In genomic region chr20:63328026-63328700, GRCh38 we compare ENCODE assay signal across 2 cellular contexts.
TF ChIP-seq lines count a peak whose summit lies in the region.

No MANE protein-coding gene starts in this region.

TF ChIP-seq in H1, 55 proteins besides CTCF, POLR2A, EP300 and RAD21:
- no peak for TF ChIP-seq SIX5 (IDR thresholded peaks at IDR 0.05; ENCODE audit: low read depth, low read length)
- TF ChIP-seq ATF3 (IDR thresholded peaks at IDR 0.05; ENCODE audit: insufficient read depth, low read depth, low read length), result no peak
- no peak for TF ChIP-seq ASH2L (IDR thresholded peaks at IDR 0.05; ENCODE audit: low read length)

TF ChIP-seq in HEK293T, 16 proteins besides CTCF, POLR2A, EP300 and RAD21:
- TF ChIP-seq SP1 (IDR thresholded peaks at IDR 0.05) (no peak), ZNF384 (IDR thresholded peaks at IDR 0.05) (no peak), LEF1 (IDR thresholded peaks at IDR 0.05; ENCODE audit: borderline replicate concordance) (no peak), ELF4 (IDR thresholded peaks at IDR 0.05) (no peak), TARDBP (IDR thresholded peaks at IDR 0.05) (no peak), FOXA1 (IDR thresholded peaks at IDR 0.05) (no peak), SUZ12 (IDR thresholded peaks at IDR 0.05) (no peak), NFRKB (IDR thresholded peaks at IDR 0.05) (no peak), CTBP1 (IDR thresholded peaks at IDR 0.05; ENCODE audit: borderline replicate concordance) (no peak), FOXK2 (IDR thresholded peaks at IDR 0.05) (no peak), ARNT (IDR thresholded peaks at IDR 0.05) (no peak), PKNOX1 (IDR thresholded peaks at IDR 0.05) (no peak), BHLHE40 (IDR thresholded peaks at IDR 0.05; ENCODE audit: borderline replicate concordance) (no peak), FOXM1 (IDR thresholded peaks at IDR 0.05; ENCODE audit: borderline replicate concordance) (no peak), HDGF (IDR thresholded peaks at IDR 0.05; ENCODE audit: borderline replicate concordance) (no peak), L3MBTL2 (conservative IDR thresholded peaks at IDR 0.05) (no peak)
TF ChIP-seq in HEK293T: peak in this region for 0.
